Comparison of ENCODE assay signal across 8 cellular contexts in genomic region chr19:48271531-48272151, GRCh38. TPM values are rescaled to one million over a fixed set of nuclear protein-coding genes. Genes with fewer than 3 reads are reported as not detected.
DNase-seq lines count a peak whose midpoint lies in the region; ATAC-seq, FAIRE-seq and TF ChIP-seq lines count a peak whose summit lies in the region.

No MANE protein-coding gene starts in this region.

- WGBS in small intestine, 3 donors: 5 to 8% (median 6%) methylated on average over 36 to 40 of the region's 40 CpGs

- FAIRE-seq in small intestine (lab: Jason Lieb, UNC): no peak

- H3K27ac ChIP-seq in ACC112 (ENCODE audit: low read depth, low read length): no peak overlapping the region
- H3K27ac ChIP-seq in brain microvascular endothelial cell: no peak overlapping the region
- H3K27ac ChIP-seq in small intestine (ENCODE audit: low read depth in 1 of 2, low read length in 1 of 2): peak overlapping the region in 1 of 2 donors; percentile 19

- H3K4me3 ChIP-seq in ACC112 (ENCODE audit: low read depth, low read length) (peak overlapping the region; percentile 77), brain microvascular endothelial cell (ENCODE audit: low read depth, low read length) (peak overlapping the region; percentile 55), small intestine (ENCODE audit: low read depth in 1 of 2, low read length in 2 of 2) (peak overlapping the region; percentile 31 to 35)

- H3K36me3 ChIP-seq in ACC112 (ENCODE audit: insufficient read depth, low read length) (no peaks in the 10 kb centered on the region), brain microvascular endothelial cell (replicated peaks) (no peaks in the 10 kb centered on the region), small intestine (ENCODE audit: control insufficient read depth in 2 of 2, insufficient read depth in 2 of 2, low read length in 2 of 2) (no peaks in the 10 kb centered on the region)

- in situ Hi-C loops in brain microvascular endothelial cell (cut with HindIII; ENCODE audit: low pct_ligation_motif_present, low sequenced_read_pairs): no loop called here

- H3K79me2 ChIP-seq in ACC112 (ENCODE audit: control insufficient read depth, insufficient read depth, low read length, unreplicated experiment): no peaks in the 10 kb centered on the region

- TF ChIP-seq CTCF in GM10248 (IDR thresholded peaks at IDR 0.05; ENCODE audit: control extremely low read depth, extremely low read depth, low read depth, missing control alignments) (no peak), brain microvascular endothelial cell (IDR thresholded peaks at IDR 0.05; ENCODE audit: low read depth, low read length, missing control alignments) (peak; percentile 1)

- no peak for ATAC-seq in HG03342 (IDR thresholded peaks at IDR 0.05; ENCODE audit: unreplicated experiment)

- H3K4me1 ChIP-seq in ACC112 (ENCODE audit: control insufficient read depth, insufficient read depth, low read length, unreplicated experiment): no peaks in the 10 kb centered on the region
- H3K4me1 ChIP-seq in small intestine (ENCODE audit: control insufficient read depth in 2 of 2, insufficient read depth in 1 of 2, low read depth in 1 of 2, low read length in 1 of 2): no peaks in the 10 kb centered on the region

- POLR2A ChIA-PET in GM10248 (lab: Yijun Ruan, JAX): no interaction called here

- H3K9me3 ChIP-seq in small intestine (ENCODE audit: control insufficient read depth, low read depth): no peaks in the 10 kb centered on the region

- H2AFZ ChIP-seq in ACC112 (ENCODE audit: low read length, unreplicated experiment): peak overlapping the region; percentile 55

- DNase-seq in GM10248 (ENCODE audit: extremely low spot score) (peak; percentile 63), NCI-H748 (lab: John Stamatoyannopoulos, UW; ENCODE audit: unreplicated experiment) (peak; percentile 66), brain microvascular endothelial cell (peak; percentile 22), iPS-NIHi7 (ENCODE audit: extremely low spot score) (peak; percentile 69), small intestine (peak; percentile 14), NCI-H2107 treated with DMSO at 0.1 percent for 48 hours (lab: John Stamatoyannopoulos, UW; ENCODE audit: unreplicated experiment) (no peak)

- CTCF ChIA-PET in GM10248 (lab: Yijun Ruan, JAX): interaction anchor here (1.3 to 3.1 kb wide), 5 partner anchors 11 to 313 kb away, joined by 3 to 10 read pairs (median 6); no protein-coding TSS in a partner anchor

- H3K27me3 ChIP-seq in ACC112 (ENCODE audit: insufficient read depth, low read length): no peaks in the 10 kb centered on the region
- H3K27me3 ChIP-seq in brain microvascular endothelial cell (replicated peaks): no peaks in the 10 kb centered on the region
- H3K27me3 ChIP-seq in small intestine (ENCODE audit: control insufficient read depth in 2 of 2, insufficient read depth in 2 of 2, low read length in 2 of 2): no peaks in the 10 kb centered on the region

RNA-seq across cellular contexts. Expression of gene ZNF114, which starts 1.8 kb away (rescaled TPM):
- under 1 TPM in 1 of 3 donors, not detected in 2; 0.36 TPM for polyA plus RNA-seq in small intestine

RNA-seq across cellular contexts. Expression of gene CARD8, which starts 15.9 kb away (rescaled TPM):
- polyA plus RNA-seq in small intestine: 10 to 100 TPM; 13.0 to 19.4 (median 14.3) TPM

RNA-seq across cellular contexts. Expression of gene EMP3, which starts 53.7 kb away (rescaled TPM):
- polyA plus RNA-seq in small intestine: 10 to 100 TPM in 2 of 3 donors, 1 to 10 TPM in 1; 3.4 to 47.4 (median 19.5) TPM
